Comparison of ENCODE assay signal across 13 cellular contexts in the genomic region with DNA sequence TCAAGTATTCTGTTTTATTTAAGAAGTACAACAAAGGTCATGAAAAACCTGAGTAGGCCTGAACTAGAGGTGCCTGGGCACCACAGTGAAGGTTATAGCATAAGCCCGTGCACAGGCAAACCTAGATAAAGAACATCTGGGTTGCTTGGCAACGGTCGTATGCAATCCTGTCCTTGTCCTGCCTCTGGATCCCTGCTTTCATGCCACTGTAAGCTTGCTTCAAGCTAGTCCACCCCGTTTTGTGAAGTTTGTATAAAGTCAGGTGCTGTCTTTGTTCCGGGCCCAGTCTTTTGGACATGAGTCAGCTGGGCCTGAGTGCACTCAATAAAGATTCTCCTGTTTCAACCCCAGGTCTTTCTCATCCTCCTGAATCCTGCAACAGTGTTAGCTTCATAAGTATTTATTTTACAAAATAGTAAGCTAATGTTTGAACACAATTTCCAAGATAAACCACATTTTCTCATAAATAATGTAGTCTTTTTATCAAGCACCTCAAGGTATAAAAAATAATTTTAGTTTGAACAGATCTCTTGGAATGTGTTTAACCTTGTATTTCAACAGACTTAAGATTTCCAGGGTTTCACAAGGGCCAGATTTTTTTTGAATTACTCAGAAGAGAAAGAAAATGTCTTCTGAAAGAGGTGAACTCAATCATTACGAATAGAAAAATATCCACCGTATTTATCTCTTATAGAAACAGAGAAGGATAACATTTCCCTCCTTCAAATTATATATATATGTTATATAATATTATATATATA. TPM values are rescaled to one million over a fixed set of nuclear protein-coding genes. Genes with fewer than 3 reads are reported as not detected.
DNase-seq lines count a peak whose midpoint lies in the region; FAIRE-seq and TF ChIP-seq lines count a peak whose summit lies in the region.
"Had no signal": no experiment of that assay in that cellular context is flagged by ENCODE, and none has a peak within 500 bp of the region (broad histone marks: within the 10 kb centered on the region; RNA-seq: fewer than 3 reads in every experiment).

No MANE protein-coding gene starts in this region.

- intact Hi-C loops in kidney (cut with DNase I), result no loop called here

- H3K9me3 ChIP-seq in kidney (ENCODE audit: control insufficient read depth in 1 of 2, low read length in 2 of 2), result no peaks in the 10 kb centered on the region
- H3K9me3 ChIP-seq: BLaER1, heart left ventricle had no signal

- no peak overlapping the region for H3K4me3 ChIP-seq in astrocyte of the spinal cord (ENCODE audit: low read depth, low read length)
- H3K4me3 ChIP-seq in kidney (ENCODE audit: low read length in 2 of 2), result no peak overlapping the region
- H3K4me3 ChIP-seq: BLaER1, heart left ventricle had no signal

- no peaks in the 10 kb centered on the region for H3K36me3 ChIP-seq in kidney (ENCODE audit: control insufficient read depth in 1 of 2, insufficient read depth in 2 of 2, low read length in 2 of 2)
- H3K36me3 ChIP-seq: BLaER1, heart left ventricle had no signal

- peak; percentile 50 for DNase-seq in COLO829 (ENCODE audit: low spot score)
- peak; percentile 83 for DNase-seq in NCI-H2107 treated with DMSO at 0.1 percent for 48 hours (lab: John Stamatoyannopoulos, UW; ENCODE audit: unreplicated experiment)
- DNase-seq in astrocyte of the spinal cord (ENCODE audit: low read depth, low spot score), result peak; percentile 19
- DNase-seq in kidney, result peak; percentile 12
- DNase-seq in T-helper 2 cell, result no peak
- DNase-seq in SW480 (ENCODE audit: low spot score), result no peak
- no peak for DNase-seq in GM12891 (ENCODE audit: insufficient read length, low spot score)
- no peak for DNase-seq in T-helper 9 cell

- FAIRE-seq in kidney (lab: Jason Lieb, UNC) (no peak), GM12891 (lab: Jason Lieb, UNC) (no peak)
- FAIRE-seq: H54 had no signal

- peaks cover under 1 to 6% of the 10 kb centered on the region in 2 donors for H3K4me1 ChIP-seq in kidney (ENCODE audit: control insufficient read depth in 1 of 2, insufficient read depth in 1 of 2, low read depth in 1 of 2, low read length in 2 of 2)

- H3K9ac ChIP-seq in kidney (ENCODE audit: low read length in 2 of 2), result no peak overlapping the region
- H3K9ac ChIP-seq: BLaER1 had no signal

- in situ Hi-C loops in astrocyte of the spinal cord (cut with HindIII; ENCODE audit: low sequenced_read_pairs), result no loop called here

- no peak for TF ChIP-seq POLR2A in GM12891 (IDR thresholded peaks at IDR 0.05; ENCODE audit: low read depth, low read length)

- no peak for TF ChIP-seq CTCF in astrocyte of the spinal cord (IDR thresholded peaks at IDR 0.05; ENCODE audit: low read depth, low read length)
- TF ChIP-seq CTCF in kidney (IDR thresholded peaks at IDR 0.05; ENCODE audit: borderline replicate concordance, extremely low read depth, insufficient read depth), result no peak

- H3K27ac ChIP-seq in kidney (ENCODE audit: low read depth in 2 of 2, low read length in 2 of 2), result no peak overlapping the region
- H3K27ac ChIP-seq: BLaER1 had no signal

TF ChIP-seq in GM12891, 5 proteins besides CTCF, POLR2A, EP300 and RAD21:
- TF ChIP-seq POLR2AphosphoS5 (IDR thresholded peaks at IDR 0.05; ENCODE audit: low read depth, low read length), result no peak
- no peak for TF ChIP-seq TAF1 (IDR thresholded peaks at IDR 0.05; ENCODE audit: low read depth, low read length)
- no peak for TF ChIP-seq SPI1 (IDR thresholded peaks at IDR 0.05; ENCODE audit: low read depth, low read length)
- TF ChIP-seq PAX5 (IDR thresholded peaks at IDR 0.05; ENCODE audit: insufficient read depth, low read length, severe bottlenecking), result no peak
- TF ChIP-seq POU2F2 (IDR thresholded peaks at IDR 0.05; ENCODE audit: low read depth, low read length), result no peak
TF ChIP-seq in GM12891: peak in this region for 0.

RNA-seq across cellular contexts. Expression of a gene that starts 14.3 kb away (rescaled TPM):
- total RNA-seq in kidney, result 1.2 TPM
- 0.09 TPM for polyA plus RNA-seq in kidney (ENCODE audit: insufficient read depth, low read depth, low replicate concordance)
- 0.03 TPM for polyA plus RNA-seq in GM12891 (2012; ENCODE audit: low read depth, missing spikeins)
- total RNA-seq: HT1080, osteocyte had no signal

RNA-seq across cellular contexts. Expression of a gene that starts 24.6 kb away (rescaled TPM):
- 16.8 TPM for total RNA-seq in kidney
- polyA plus RNA-seq in kidney (ENCODE audit: insufficient read depth, low read depth, low replicate concordance), result 8.5 TPM
- polyA plus RNA-seq in GM12891 (2012; ENCODE audit: low read depth, missing spikeins), result 21.5 TPM
- total RNA-seq: HT1080 had no signal

Comparison
In these comparisons a context has a peak if more than half of its experiments do, and no peak if none do; other contexts are left out.
1. DNase-seq: peak in COLO829 (single experiment), NCI-H2107 treated with DMSO at 0.1 percent for 48 hours (single experiment), astrocyte of the spinal cord (single experiment) and kidney (single experiment); none in T-helper 2 cell (0 of 5), SW480 (single experiment), GM12891 (single experiment) and T-helper 9 cell (single experiment).